In genomic region chr5:56632199-56632598, GRCh38 we compare ENCODE assay signal across 16 cellular contexts.
DNase-seq lines count a peak whose midpoint lies in the region; ATAC-seq and TF ChIP-seq lines count a peak whose summit lies in the region.
"Had no signal": no experiment of that assay in that cellular context is flagged by ENCODE, and none has a peak within 500 bp of the region (broad histone marks: within the 10 kb centered on the region; RNA-seq: fewer than 3 reads in every experiment).

No MANE protein-coding gene starts in this region.

- H3K4me1 Mint-ChIP-seq in T-helper 17 cell (peaks cover 10% of the 10 kb centered on the region), nephron progenitor cell (peaks cover 36% of the 10 kb centered on the region)

- no peaks in the 10 kb centered on the region for H4K20me1 ChIP-seq in IMR-90 (ENCODE audit: insufficient read depth, low read length)
- H4K20me1 ChIP-seq: BLaER1 had no signal

- H3K4me3 ChIP-seq in IMR-90 (ENCODE audit: insufficient read depth, low read depth, low read length) (no peak overlapping the region), foreskin fibroblast (ENCODE audit: low read depth in 1 of 2, low read length in 2 of 2) (no peak overlapping the region)
- H3K4me3 ChIP-seq: BLaER1 had no signal

- H3K27me3 ChIP-seq in IMR-90 (ENCODE audit: control insufficient read depth, insufficient read depth, low read length) = no peaks in the 10 kb centered on the region
- H3K27me3 ChIP-seq: BLaER1 had no signal

- H2AK5ac ChIP-seq in IMR-90 (ENCODE audit: low read depth, low read length) = no peak overlapping the region

- TF ChIP-seq CTCF in IMR-90 (conservative IDR thresholded peaks at IDR 0.05; ENCODE audit: low read depth, low read length) (no peak), nephron progenitor cell (IDR thresholded peaks at IDR 0.05) (no peak), foreskin fibroblast (IDR thresholded peaks at IDR 0.05; ENCODE audit: low read depth, low read length) (no peak)

- H4K8ac ChIP-seq in IMR-90 (ENCODE audit: low read depth in 2 of 2, low read length in 2 of 2) = no peak overlapping the region

- H2AFZ ChIP-seq in IMR-90 (replicated peaks; ENCODE audit: low read length, poor library complexity) = no peak overlapping the region

- no peak overlapping the region for H3K4me2 ChIP-seq in IMR-90 (ENCODE audit: low read depth, low read length)
- H3K4me2 ChIP-seq: BLaER1 had no signal

- H3K9me1 ChIP-seq in IMR-90 (ENCODE audit: insufficient read depth, low read length) = peaks cover 2% of the 10 kb centered on the region; the same call in 1 of the 2 replicates

- dilution Hi-C loops in IMR-90 (cut with HindIII; ENCODE audit: low sequenced_read_pairs, unreplicated experiment) = no loop called here

- H3K27me3 Mint-ChIP-seq in T-helper 17 cell (no peaks in the 10 kb centered on the region), nephron progenitor cell (ENCODE audit: low read depth, poor library complexity) (peaks cover under 1% of the 10 kb centered on the region)

- H3K4me1 ChIP-seq in IMR-90 (ENCODE audit: control insufficient read depth, insufficient read depth, low read length) = peaks cover 8% of the 10 kb centered on the region; the same call in 1 of the 2 replicates

- TF ChIP-seq POLR2A in IMR-90 (IDR thresholded peaks at IDR 0.05; ENCODE audit: low read depth, low read length) = no peak

- DNase-seq in DMS53 (lab: John Stamatoyannopoulos, UW) (peak; percentile 12), DMS53 treated with DMSO at 0.1 percent for 48 hours (lab: John Stamatoyannopoulos, UW; ENCODE audit: unreplicated experiment) (no peak), IMR-90 (no peak), T-helper 17 cell (no peak), nephron progenitor cell (no peak), foreskin fibroblast (no peak)
- DNase-seq: 8988T; CD8-positive, alpha-beta memory T cell; HCEC 1CT; NCI-H1092; NCI-H446; NCI-H82; SHP77 treated with DMSO at 0.1 percent for 48 hours had no signal

- no peak overlapping the region for H3K14ac ChIP-seq in IMR-90 (replicated peaks; ENCODE audit: low read depth, low read length)

- H3K56ac ChIP-seq in IMR-90 (ENCODE audit: extremely low read depth, insufficient read depth, low read length) = no peak overlapping the region

- no peak overlapping the region for H2BK5ac ChIP-seq in IMR-90 (ENCODE audit: low read depth, low read length, poor library complexity, severe bottlenecking)

- no peak overlapping the region for H3K4me3 Mint-ChIP-seq in T-helper 17 cell
- H3K4me3 Mint-ChIP-seq in nephron progenitor cell = no peak overlapping the region
- H3K4me3 Mint-ChIP-seq: CD8-positive, alpha-beta memory T cell had no signal

- H2BK15ac ChIP-seq in IMR-90 (ENCODE audit: low read depth, low read length) = no peak overlapping the region

- H4K5ac ChIP-seq in IMR-90 (ENCODE audit: low read depth, low read length) = peak overlapping the region; percentile 28; the same call in 1 of the 2 replicates

- H3K36me3 Mint-ChIP-seq in T-helper 17 cell (ENCODE audit: low read depth) (peaks cover 4% of the 10 kb centered on the region), nephron progenitor cell (ENCODE audit: low read depth) (peaks cover 21% of the 10 kb centered on the region)

- no peak overlapping the region for H2BK120ac ChIP-seq in IMR-90 (ENCODE audit: low read depth, low read length)

- CTCF ChIA-PET in IMR-90 (lab: Yijun Ruan, JAX) = interaction anchor here (0.6 to 1.1 kb wide), 2 partner anchors 10 to 233 kb away, joined by 3 to 4 read pairs; no protein-coding TSS in a partner anchor

- H3K79me1 ChIP-seq in IMR-90 (ENCODE audit: low read depth in 1 of 2, low read length in 2 of 2) = no peaks in the 10 kb centered on the region

- no peak overlapping the region for H3K4ac ChIP-seq in IMR-90 (ENCODE audit: low read depth, low read length)

- H3K9me3 Mint-ChIP-seq in nephron progenitor cell = peaks cover 46% of the 10 kb centered on the region

- no peak overlapping the region; the same call in 1 of the 2 replicates for H3K18ac ChIP-seq in IMR-90 (ENCODE audit: low read depth, low read length)

- H3K9ac ChIP-seq in IMR-90 (ENCODE audit: low read depth, low read length) = no peak overlapping the region
- H3K9ac ChIP-seq: BLaER1 had no signal

- POLR2A ChIA-PET in IMR-90 (lab: Charles Lee; ENCODE audit: unreplicated experiment) = no interaction called here

- no TSS peak for BruUV-seq in IMR-90 (replicated peaks; lab: Mats Ljungman, UMichigan)

- intact Hi-C loops in IMR-90 (cut with micrococcal nuclease) = no loop called here

- no peaks in the 10 kb centered on the region for H3K36me3 ChIP-seq in IMR-90 (ENCODE audit: control insufficient read depth, insufficient read depth, low read length)
- H3K36me3 ChIP-seq: BLaER1 had no signal

- no peak overlapping the region for H2BK20ac ChIP-seq in IMR-90 (ENCODE audit: low read depth, low read length)

- peak overlapping the region; percentile 71 for H3K27ac Mint-ChIP-seq in T-helper 17 cell
- H3K27ac Mint-ChIP-seq in nephron progenitor cell = peak overlapping the region; percentile 25
- H3K27ac Mint-ChIP-seq: CD8-positive, alpha-beta memory T cell had no signal

- no peak for ATAC-seq in IMR-90 (ENCODE audit: low read depth)
- peak; percentile 57 for ATAC-seq in T-helper 17 cell
- no peak for ATAC-seq in GM21737 (IDR thresholded peaks at IDR 0.05; ENCODE audit: unreplicated experiment)
- ATAC-seq in HG02623 (IDR thresholded peaks at IDR 0.05; ENCODE audit: unreplicated experiment) = no peak

- no peak overlapping the region for H3K27ac ChIP-seq in IMR-90 (ENCODE audit: insufficient read depth, low read length)
- H3K27ac ChIP-seq: BLaER1 had no signal

- H3K9me3 ChIP-seq in IMR-90 (ENCODE audit: control insufficient read depth, insufficient read depth, low read length) = no peaks in the 10 kb centered on the region; the same call in 1 of the 2 replicates
- H3K9me3 ChIP-seq in T-helper 17 cell (ENCODE audit: control insufficient read depth, low read length, poor library complexity, severe bottlenecking) = no peaks in the 10 kb centered on the region

- in situ Hi-C loops in IMR-90 (cut with MboI; ENCODE audit: low sequenced_read_pairs) = no loop called here

- H2AK9ac ChIP-seq in IMR-90 (replicated peaks; ENCODE audit: low read depth, low read length, poor library complexity) = no peak overlapping the region

- WGBS in IMR-90 (ENCODE audit: extremely low coverage in 2 of 2, insufficient read length in 1 of 2), 2 experiments = no CpG with 5 or more reads among the region's 2 CpGs

- TF ChIP-seq RAD21 in IMR-90 (IDR thresholded peaks at IDR 0.05; ENCODE audit: low read length) = no peak

- H3K23ac ChIP-seq in IMR-90 (ENCODE audit: low read depth, low read length) = no peak overlapping the region

- H4K91ac ChIP-seq in IMR-90 (ENCODE audit: insufficient read depth, low read depth, low read length) = no peak overlapping the region

TF ChIP-seq in IMR-90, 13 proteins besides CTCF, POLR2A, EP300 and RAD21:
- TF ChIP-seq SMC3 (IDR thresholded peaks at IDR 0.05; ENCODE audit: low read depth, low read length) (no peak), RCOR1 (IDR thresholded peaks at IDR 0.05; ENCODE audit: insufficient replicate concordance, low read length) (no peak), ELK1 (IDR thresholded peaks at IDR 0.05; ENCODE audit: borderline replicate concordance, low read depth, low read length) (no peak), MXI1 (IDR thresholded peaks at IDR 0.05; ENCODE audit: borderline replicate concordance, low read depth, low read length) (no peak), MAZ (IDR thresholded peaks at IDR 0.05; ENCODE audit: borderline replicate concordance, low read depth, low read length) (no peak), FOS (IDR thresholded peaks at IDR 0.05; ENCODE audit: low read depth, low read length) (no peak), USF2 (IDR thresholded peaks at IDR 0.05; ENCODE audit: low read depth, low read length) (no peak), MAFK (IDR thresholded peaks at IDR 0.05; ENCODE audit: low read depth, low read length) (no peak)
TF ChIP-seq in IMR-90: peak in this region for 0.
